ENCODE assay signal across 8 cellular contexts in genomic region chr1:85200870-85201339, GRCh38. TPM values are rescaled to one million over a fixed set of nuclear protein-coding genes. Genes with fewer than 3 reads are reported as not detected.
A peak's percentile ranks its signal among the peaks of the same experiment; 100 is the strongest.
DNase-seq lines count a peak whose midpoint lies in the region; ATAC-seq, FAIRE-seq and TF ChIP-seq lines count a peak whose summit lies in the region.

Gene SYDE2, minus strand, starts transcription at chr1:85201016. Its CDS starts 20 bp downstream, at chr1:85200996.

- peaks cover 28% of the 10 kb centered on the region for H3K27me3 Mint-ChIP-seq in T-helper 2 cell treated with Interferon-gamma antibody and Interleukin-4, amounts not matched to agents 5 μg/mL and 100 μg/mL, for 36 hours (ENCODE audit: low read depth)

- H3K9me1 ChIP-seq in K562 (ENCODE audit: control insufficient read depth, insufficient read depth, low read length) = no peaks in the 10 kb centered on the region

- no peaks in the 10 kb centered on the region for H3K9me3 Mint-ChIP-seq in T-helper 2 cell treated with Interferon-gamma antibody and Interleukin-4, amounts not matched to agents 5 μg/mL and 100 μg/mL, for 36 hours

- H4K20me1 ChIP-seq in K562 (replicated peaks; ENCODE audit: control insufficient read depth, insufficient read depth, low read length) = no peaks in the 10 kb centered on the region

- H3K9me3 ChIP-seq in K562 (replicated peaks; ENCODE audit: control insufficient read depth, insufficient read depth, low read depth, low read length) = no peaks in the 10 kb centered on the region
- no peaks in the 10 kb centered on the region for H3K9me3 ChIP-seq in iPS-18c (ENCODE audit: control insufficient read depth, insufficient read depth, low read length)
- H3K9me3 ChIP-seq in skeletal muscle tissue (ENCODE audit: control insufficient read depth in 3 of 3, low read length in 3 of 3) = no peaks in the 10 kb centered on the region

- POLR2A ChIA-PET in K562 (lab: Yijun Ruan, JAX) = interaction anchor here (0.6 to 2.1 kb wide), 5 partner anchors 8 to 123 kb away, joined by 3 to 9 read pairs (median 4); no protein-coding TSS in a partner anchor

- intact Hi-C loops in K562 (cut with micrococcal nuclease) = loop anchor here (1.0 to 5.0 kb wide), 3 partner anchors 24 to 56 kb away; partner anchors contain the start of gene C1orf52

- peak; percentile 90 for ATAC-seq in K562

- peak within 1 kb of the TSS; percentile 90 for H3K27ac ChIP-seq in K562 (ENCODE audit: extremely low read depth, low read depth, low read length)
- peak within 1 kb of the TSS; percentile 89 for H3K27ac ChIP-seq in skeletal muscle tissue (ENCODE audit: low read depth, low read length)

- CTCF ChIA-PET in K562 (lab: Yijun Ruan, JAX; ENCODE audit: low intra/inter-chr PET ratio) = no interaction called here

- no peak for TF ChIP-seq EP300 in K562 (IDR thresholded peaks at IDR 0.05; ENCODE audit: low read length)

- H3K4me2 ChIP-seq in K562 (ENCODE audit: insufficient read depth, low read length) = peak within 1 kb of the TSS; percentile 81

- H3K4me3 Mint-ChIP-seq in T-helper 2 cell treated with Interferon-gamma antibody and Interleukin-4, amounts not matched to agents 5 μg/mL and 100 μg/mL, for 36 hours = peak within 1 kb of the TSS; percentile 94

- peak within 1 kb of the TSS; percentile 92 for H3K27ac Mint-ChIP-seq in T-helper 2 cell treated with Interferon-gamma antibody and Interleukin-4, amounts not matched to agents 5 μg/mL and 100 μg/mL, for 36 hours

- peak within 1 kb of the TSS; percentile 93 for H2AFZ ChIP-seq in K562 (ENCODE audit: low read depth, low read length)

- H3K36me3 ChIP-seq in K562 (ENCODE audit: control insufficient read depth, insufficient read depth, low read length) = no peaks in the 10 kb centered on the region
- H3K36me3 ChIP-seq in skeletal muscle tissue (ENCODE audit: control insufficient read depth in 3 of 3, insufficient read depth in 3 of 3, low read length in 3 of 3) = no peaks in the 10 kb centered on the region

- TF ChIP-seq POLR2A in K562 (conservative IDR thresholded peaks at IDR 0.05) = peak; percentile 86

- H3K36me3 Mint-ChIP-seq in T-helper 2 cell treated with Interferon-gamma antibody and Interleukin-4, amounts not matched to agents 5 μg/mL and 100 μg/mL, for 36 hours (ENCODE audit: low read depth) = no peaks in the 10 kb centered on the region

- in situ Hi-C loops in K562 (cut with MboI) = no loop called here

- WGBS in K562 (ENCODE audit: insufficient coverage, low coverage, missing lambda C conversion rate) = 4% methylated on average over 20 of the region's 59 CpGs

- no peak for FAIRE-seq in K562 (lab: Jason Lieb, UNC)

- peaks cover 3 to 17% of the 10 kb centered on the region in 2 experiments; a peak in 4 of 5 replicates for H3K4me1 ChIP-seq in K562 (replicated peaks in 1 of 2; ENCODE audit: control insufficient read depth in 2 of 2, insufficient read depth in 2 of 2, low read length in 2 of 2)
- peaks cover 4 to 11% (median 5%) of the 10 kb centered on the region in 3 donors for H3K4me1 ChIP-seq in skeletal muscle tissue (ENCODE audit: control insufficient read depth in 3 of 3, insufficient read depth in 3 of 3, low read length in 3 of 3)

- H3K79me2 ChIP-seq in K562 (ENCODE audit: control insufficient read depth, insufficient read depth, low read length) = peaks cover 45% of the 10 kb centered on the region

- no TSS peak for BruUV-seq in K562 (replicated peaks; lab: Mats Ljungman, UMichigan)

- H3K4me3 ChIP-seq in GM12864 (ENCODE audit: low read depth, low read length) = peak within 1 kb of the TSS; percentile 77
- peak within 1 kb of the TSS; percentile 86 for H3K4me3 ChIP-seq in HFF-Myc (replicated peaks; ENCODE audit: low read depth, low read length)
- H3K4me3 ChIP-seq in K562 = peak within 1 kb of the TSS; percentile 68
- peak within 1 kb of the TSS; percentile 92 for H3K4me3 ChIP-seq in iPS-18c (ENCODE audit: insufficient read depth, low read depth, low read length)
- peak within 1 kb of the TSS; percentile 84 to 87 (median 87) for H3K4me3 ChIP-seq in skeletal muscle tissue (ENCODE audit: low read length in 3 of 3)

- H3K9ac ChIP-seq in K562 (ENCODE audit: insufficient read depth in 1 of 2, low read depth in 2 of 2, low read length in 2 of 2) (peak within 1 kb of the TSS; percentile 78 to 92), skeletal muscle tissue (ENCODE audit: low read depth in 1 of 3, low read length in 3 of 3) (peak within 1 kb of the TSS; percentile 84 to 87 (median 87))

- TF ChIP-seq CTCF in GM12864 (IDR thresholded peaks at IDR 0.05; ENCODE audit: low read depth, low read length, missing control alignments) (no peak), HFF-Myc (IDR thresholded peaks at IDR 0.05; ENCODE audit: low read depth, low read length, missing control alignments) (no peak), K562 (IDR thresholded peaks at IDR 0.05 in 2 of 3, conservative IDR thresholded peaks at IDR 0.05 in 1 of 3; ENCODE audit: insufficient read depth in 2 of 3, low read depth in 1 of 3, low read length in 3 of 3) (no peak)

- no peak for TF ChIP-seq RAD21 in K562 (CRISPR knock-in tag; conservative IDR thresholded peaks at IDR 0.05 in 1 of 2, IDR thresholded peaks at IDR 0.05 in 1 of 2)

- no peak for DNase-seq in GM12864 (ENCODE audit: low read depth)
- DNase-seq in HFF-Myc (ENCODE audit: extremely low read depth, low read depth) = peak; percentile 24
- DNase-seq in NCI-H1092 treated with DMSO at 0.1 percent for 48 hours (lab: John Stamatoyannopoulos, UW) = peak; percentile 67
- DNase-seq in T-helper 2 cell treated with Interferon-gamma antibody and Interleukin-4, amounts not matched to agents 5 μg/mL and 100 μg/mL, for 36 hours (ENCODE audit: low spot score) = peak; percentile 64
- DNase-seq in K562 (ENCODE audit: extremely low read depth in 1 of 4, low spot score in 3 of 4) = peak; percentile 91 to 95 (median 92)
- DNase-seq in NCI-H1048 (lab: John Stamatoyannopoulos, UW) = no peak

- peaks cover 21% of the 10 kb centered on the region for H3K4me1 Mint-ChIP-seq in T-helper 2 cell treated with Interferon-gamma antibody and Interleukin-4, amounts not matched to agents 5 μg/mL and 100 μg/mL, for 36 hours (ENCODE audit: low read depth)

- no peaks in the 10 kb centered on the region for H3K27me3 ChIP-seq in K562 (ENCODE audit: control insufficient read depth in 2 of 2, insufficient read depth in 2 of 2, low read length in 2 of 2)
- peaks cover 0 to 9% (median 0%) of the 10 kb centered on the region in 3 donors for H3K27me3 ChIP-seq in skeletal muscle tissue (ENCODE audit: control insufficient read depth in 3 of 3, insufficient read depth in 3 of 3, low read length in 3 of 3)

TF ChIP-seq in K562, 482 proteins besides CTCF, POLR2A, EP300 and RAD21 (continues in another document):
- peak; percentile 55 to 71; a peak in 1 of 4 replicates for TF ChIP-seq SIN3A (IDR thresholded peaks at IDR 0.05; ENCODE audit: borderline replicate concordance in 2 of 2, control insufficient read depth in 1 of 2, low read depth in 2 of 2, low read length in 2 of 2)
- peak in 1 of 2 experiments; percentile 46; a peak in 1 of 4 replicates for TF ChIP-seq SRF (CRISPR knock-in tag; IDR thresholded peaks at IDR 0.05)
- 0 out of 2 replicates have a peak, but pooled peaks have one; percentile 56 for TF ChIP-seq PBX2 (CRISPR knock-in tag; IDR thresholded peaks at IDR 0.05; ENCODE audit: low read depth)
- no peak; the same call in 1 of the 2 replicates for TF ChIP-seq PBX2 (tag; conservative IDR thresholded peaks at IDR 0.05; ENCODE audit: low read depth)
- TF ChIP-seq RBBP5 (IDR thresholded peaks at IDR 0.05; ENCODE audit: borderline replicate concordance, insufficient read depth, low read length, poor library complexity, severe bottlenecking) = peak; percentile 89

RNA-seq across cellular contexts. Expression of gene SYDE2, which starts in this region (rescaled TPM):
- 9.4 and 28.8 TPM in 2 replicates for total RNA-seq in K562 (2011; cell fraction: chromatin; rRNA removed; ENCODE audit: low replicate concordance)
- total RNA-seq in K562 (2011; cell fraction: nucleolus; rRNA removed) = 6.0 and 9.7 TPM in 2 replicates
- total RNA-seq in K562 (2011; cell fraction: nucleoplasm; rRNA removed) = 10.6 and 11.6 TPM in 2 replicates
- total RNA-seq in K562 (2014; rRNA removed) = 4.5 and 5.8 TPM in 2 replicates
- total RNA-seq in K562 (2014; rRNA removed; fragmentation: Illumina TruSeq; extraction: Trizol) = 8.6 and 8.7 TPM in 2 replicates
- 7.8 and 8.3 TPM in 2 replicates for total RNA-seq in K562 (2015; rRNA removed; fragmentation: Illumina TruSeq; extraction: Trizol)
- total RNA-seq in K562 (2021) = 6.0 and 6.4 TPM in 2 replicates
- polyA plus RNA-seq in K562 (2011; rRNA removed) = 4.9 and 5.5 TPM in 2 replicates
- 1.4 and 2.3 TPM in 2 replicates for polyA plus RNA-seq in K562 (2011; cell fraction: cytosol; rRNA removed)
- polyA plus RNA-seq in K562 (2011; cell fraction: nucleus; rRNA removed) = 3.5 and 4.2 TPM in 2 replicates
- 2.0 and 2.1 TPM in 2 replicates for polyA plus RNA-seq in K562 (2012)
- polyA plus RNA-seq in K562 (2014; fragmentation: Illumina TruSeq; extraction: Trizol) = 3.3 and 3.9 TPM in 2 replicates
- under 1 TPM; 0.39 to 0.77 TPM for polyA plus RNA-seq in K562 (2014; fragmentation: Nextera tagmentation; extraction: Ambion mirVana)
- 2.3 and 2.6 TPM in 2 replicates for polyA plus RNA-seq in K562 (2014; rRNA removed)
- polyA minus RNA-seq in K562 (2011; rRNA and poly(A)+ RNA removed) = 22.0 and 27.4 TPM in 2 replicates
- 7.5 and 8.6 TPM in 2 replicates for polyA minus RNA-seq in K562 (2011; cell fraction: cytosol; rRNA and poly(A)+ RNA removed)
- polyA minus RNA-seq in K562 (2011; cell fraction: nucleus; rRNA and poly(A)+ RNA removed) = 10.0 and 19.5 TPM in 2 replicates
- 5.2 TPM for total RNA-seq in skeletal muscle tissue

Comparison
In these comparisons a context has a peak if more than half of its experiments do, and no peak if none do; other contexts are left out.
1. DNase-seq: peak in HFF-Myc (single experiment), NCI-H1092 treated with DMSO at 0.1 percent for 48 hours (single experiment), T-helper 2 cell treated with Interferon-gamma antibody and Interleukin-4, amounts not matched to agents 5 μg/mL and 100 μg/mL, for 36 hours (single experiment) and K562 (4 of 4); none in GM12864 (single experiment) and NCI-H1048 (single experiment).
2. Peak in every context shown above with its lines, with median percentiles within 50 percentile points of each other: H3K4me3 ChIP-seq.